In genomic region chr1:208203848-208204609, GRCh38 we compare ENCODE assay signal across 10 cellular contexts. TPM values are rescaled to one million over a fixed set of nuclear protein-coding genes. Genes with fewer than 3 reads are reported as not detected.
DNase-seq lines count a peak whose midpoint lies in the region; ATAC-seq and TF ChIP-seq lines count a peak whose summit lies in the region.
"Had no signal": no experiment of that assay in that cellular context is flagged by ENCODE, and none has a peak within 500 bp of the region (broad histone marks: within the 10 kb centered on the region; RNA-seq: fewer than 3 reads in every experiment).

No MANE protein-coding gene starts in this region.

- H3K36me3 ChIP-seq in GM23248 (ENCODE audit: low read depth) (no peaks in the 10 kb centered on the region), heart right ventricle (peaks cover 0 to 26% (median 0%) of the 10 kb centered on the region in 9 donors), skeletal muscle satellite cell (ENCODE audit: insufficient read depth, low read length) (peaks cover 61% of the 10 kb centered on the region), GM23338 (ENCODE audit: insufficient read depth) (no peaks in the 10 kb centered on the region)

- intact Hi-C loops in heart right ventricle (cut with DNase I), result loop anchor here in 4 of 10 donors (2.0 to 5.0 kb wide), 3 partner anchors 15 to 62 kb away; no protein-coding TSS in a partner anchor

- WGBS in GM23248 (ENCODE audit: low coverage in 1 of 2, low lambda C conversion rate in 2 of 2, missing lambda C conversion rate in 2 of 2), 2 experiments, result 29 to 32% methylated on average over 7 of the region's 7 CpGs
- WGBS in heart right ventricle, 2 donors, result 60 to 61% methylated on average over 7 of the region's 7 CpGs

- H3K4me3 ChIP-seq in GM23248 (peak overlapping the region; percentile 18; the same call in 1 of the 2 replicates), heart right ventricle (no peak overlapping the region), skeletal muscle satellite cell (ENCODE audit: low read length) (peak overlapping the region; percentile 8), GM23338 (no peak overlapping the region)

- H3K9me3 Mint-ChIP-seq in GM23338 (no peaks in the 10 kb centered on the region), T-cell (no peaks in the 10 kb centered on the region)

- H3K4me1 Mint-ChIP-seq in GM23338, result peaks cover 5% of the 10 kb centered on the region
- H3K4me1 Mint-ChIP-seq in T-cell, result no peaks in the 10 kb centered on the region
- H3K4me1 Mint-ChIP-seq: T-helper 17 cell had no signal

- ATAC-seq in heart right ventricle (peak; percentile 16 to 62 (median 38)), GM23338 (no peak), T-cell (replicated peaks in 1 of 4) (no peak)
- ATAC-seq: T-helper 17 cell had no signal

- TF ChIP-seq CTCF in VCaP (conservative IDR thresholded peaks at IDR 0.05), result no peak
- no peak for TF ChIP-seq CTCF in heart right ventricle (IDR thresholded peaks at IDR 0.05)
- no peak for TF ChIP-seq CTCF in GM23338 (conservative IDR thresholded peaks at IDR 0.05; ENCODE audit: low read depth in 2 of 2)

- H3K4me3 Mint-ChIP-seq in GM23338 (no peak overlapping the region), T-cell (no peak overlapping the region)
- H3K4me3 Mint-ChIP-seq: T-helper 17 cell had no signal

- H3K9ac ChIP-seq in GM23248 (peak overlapping the region; percentile 55), skeletal muscle satellite cell (ENCODE audit: low read depth, low read length) (peak overlapping the region; percentile 79)

- H3K27me3 ChIP-seq in GM23248 (replicated peaks; ENCODE audit: insufficient read depth), result no peaks in the 10 kb centered on the region
- no peaks in the 10 kb centered on the region for H3K27me3 ChIP-seq in heart right ventricle
- no peaks in the 10 kb centered on the region for H3K27me3 ChIP-seq in skeletal muscle satellite cell (ENCODE audit: control insufficient read depth, insufficient read depth, low read length)
- H3K27me3 ChIP-seq in GM23338 (ENCODE audit: insufficient read depth), result no peaks in the 10 kb centered on the region

- H4K20me1 ChIP-seq in GM23248 (ENCODE audit: insufficient read depth), result no peaks in the 10 kb centered on the region
- H4K20me1 ChIP-seq in GM23338 (replicated peaks; ENCODE audit: insufficient read depth), result no peaks in the 10 kb centered on the region

- H2AFZ ChIP-seq in GM23248, result no peak overlapping the region
- no peak overlapping the region for H2AFZ ChIP-seq in GM23338

- H3K27ac Mint-ChIP-seq in GM23338 (no peak overlapping the region), T-cell (no peak overlapping the region)
- H3K27ac Mint-ChIP-seq: T-helper 17 cell had no signal

- in situ Hi-C loops in GM23248 (cut with MboI), result no loop called here

- H3K4me1 ChIP-seq in GM23248 (ENCODE audit: insufficient read depth) (peaks cover 73% of the 10 kb centered on the region), heart right ventricle (peaks cover 34 to 91% (median 82%) of the 10 kb centered on the region in 9 donors), skeletal muscle satellite cell (ENCODE audit: control insufficient read depth, insufficient read depth, low read length) (peaks cover 88% of the 10 kb centered on the region), GM23338 (ENCODE audit: insufficient read depth) (peaks cover 3% of the 10 kb centered on the region; the same call in 1 of the 2 replicates)

- CTCF ChIA-PET in T-cell (lab: Charles Lee), result interaction anchor here in 1 of 2 donors (1.2 kb wide), 1 partner anchor 40 kb away, joined by 3 read pairs; the partner anchor contains the start of gene PLXNA2

- peak overlapping the region; percentile 50 for H3K4me2 ChIP-seq in GM23248 (ENCODE audit: unreplicated experiment)
- H3K4me2 ChIP-seq in skeletal muscle satellite cell (ENCODE audit: low read length), result peak overlapping the region; percentile 49
- no peak overlapping the region for H3K4me2 ChIP-seq in GM23338

- H3K27me3 Mint-ChIP-seq in GM23338 (ENCODE audit: insufficient read depth, low read depth, poor library complexity) (peaks cover 4% of the 10 kb centered on the region), T-cell (peaks cover 0 to 2% of the 10 kb centered on the region in 2 donors)

- H3K79me2 ChIP-seq in GM23248 (ENCODE audit: insufficient read depth) (0 out of 2 replicates have a peak, but pooled peaks cover 5% of the 10 kb centered on the region), GM23338 (replicated peaks; ENCODE audit: insufficient read depth) (no peaks in the 10 kb centered on the region)

- DNase-seq in GM23248 (peak; percentile 75), heart right ventricle (peak in 1 of 2 donors; percentile 57), NCI-H1105 treated with DMSO at 0.1 percent for 48 hours (lab: John Stamatoyannopoulos, UW) (no peak), GM23338 (ENCODE audit: low spot score) (no peak), NK-92 (lab: John Stamatoyannopoulos, UW; ENCODE audit: unreplicated experiment) (no peak), T-cell (no peak)
- DNase-seq: stimulated activated CD4-positive, alpha-beta T cell treated with anti-CD3 and anti-CD28 coated beads, Interleukin-2, amount 100 ng/mL, for 24 hours; T-helper 17 cell had no signal

- no peaks in the 10 kb centered on the region for H3K9me2 ChIP-seq in GM23248 (ENCODE audit: insufficient read depth)
- H3K9me2 ChIP-seq in GM23338 (ENCODE audit: insufficient read depth), result 0 out of 2 replicates have a peak, but pooled peaks cover 6% of the 10 kb centered on the region

- H3K27ac ChIP-seq in GM23248, result peak overlapping the region; percentile 86
- H3K27ac ChIP-seq in VCaP, result peak overlapping the region; percentile 72
- H3K27ac ChIP-seq in heart right ventricle, result peak overlapping the region; percentile 11 to 89 (median 73)
- H3K27ac ChIP-seq in GM23338 (ENCODE audit: low read depth), result no peak overlapping the region

- H3F3A ChIP-seq in GM23248 (ENCODE audit: insufficient read depth) (peaks cover 45% of the 10 kb centered on the region), GM23338 (replicated peaks; ENCODE audit: low read depth) (no peaks in the 10 kb centered on the region)

- POLR2A ChIA-PET in T-cell (lab: Charles Lee), result interaction anchor here in 1 of 2 donors (0.6 kb wide), 1 partner anchor 9 kb away, joined by 6 read pairs; no protein-coding TSS in a partner anchor

- H3K9me3 ChIP-seq in GM23248 (ENCODE audit: low read depth) (no peaks in the 10 kb centered on the region), heart right ventricle (no peaks in the 10 kb centered on the region), skeletal muscle satellite cell (replicated peaks; ENCODE audit: low read length) (no peaks in the 10 kb centered on the region)

- H3K36me3 Mint-ChIP-seq in GM23338 (ENCODE audit: low read depth) (no peaks in the 10 kb centered on the region), T-cell (no peaks in the 10 kb centered on the region)

TF ChIP-seq in GM23338, 12 proteins besides CTCF, POLR2A, EP300 and RAD21:
- TF ChIP-seq EZH2phosphoT487 (IDR thresholded peaks at IDR 0.05; ENCODE audit: unreplicated experiment) (no peak), ZNF114 (CRISPR knock-in tag; IDR thresholded peaks at IDR 0.05) (no peak), REST (IDR thresholded peaks at IDR 0.05; ENCODE audit: unreplicated experiment) (no peak), JUNB (IDR thresholded peaks at IDR 0.05; ENCODE audit: unreplicated experiment) (no peak), POLR2AphosphoS5 (IDR thresholded peaks at IDR 0.05; ENCODE audit: low read depth) (no peak)

RNA-seq across cellular contexts. Expression of gene PLXNA2, which starts 40.2 kb away (rescaled TPM):
- 5.4 and 6.4 TPM in 2 replicates for total RNA-seq in GM23248 (2014; rRNA removed; shearing (Covaris generic))
- 3.5 and 3.7 TPM in 2 replicates for polyA plus RNA-seq in GM23248 (2016; fragmentation: Nextera tagmentation; extraction: Ambion mirVana)
- 10 to 100 TPM; 13.4 to 31.6 (median 18.3) TPM for total RNA-seq in heart right ventricle
- 10 to 100 TPM in 1 of 2 donors, 1 to 10 TPM in 1; 6.1 to 11.0 TPM for polyA plus RNA-seq in heart right ventricle
- total RNA-seq in skeletal muscle satellite cell (2012; rRNA removed), result 13.4 and 18.3 TPM in 2 replicates
- 1.8 and 3.2 TPM in 2 replicates for total RNA-seq in GM23338 (2014; rRNA removed; shearing (Covaris generic))
- polyA plus RNA-seq in GM23338 (2016; fragmentation: Nextera tagmentation; extraction: Ambion mirVana), result 0.40 and 0.45 TPM in 2 replicates
- 1 to 10 TPM; 1.3 to 2.6 (median 2.2) TPM for total RNA-seq in T-cell

Comparison
In these comparisons a context has a peak if more than half of its experiments do, and no peak if none do; other contexts are left out.
1. H3K4me3 ChIP-seq: peak in GM23248 (single experiment) and skeletal muscle satellite cell (single experiment); none in heart right ventricle (0 of 10) and GM23338 (single experiment).
2. ATAC-seq: peak in heart right ventricle (8 of 8); none in GM23338 (single experiment) and T-cell (0 of 4).